In the genomic region with DNA sequence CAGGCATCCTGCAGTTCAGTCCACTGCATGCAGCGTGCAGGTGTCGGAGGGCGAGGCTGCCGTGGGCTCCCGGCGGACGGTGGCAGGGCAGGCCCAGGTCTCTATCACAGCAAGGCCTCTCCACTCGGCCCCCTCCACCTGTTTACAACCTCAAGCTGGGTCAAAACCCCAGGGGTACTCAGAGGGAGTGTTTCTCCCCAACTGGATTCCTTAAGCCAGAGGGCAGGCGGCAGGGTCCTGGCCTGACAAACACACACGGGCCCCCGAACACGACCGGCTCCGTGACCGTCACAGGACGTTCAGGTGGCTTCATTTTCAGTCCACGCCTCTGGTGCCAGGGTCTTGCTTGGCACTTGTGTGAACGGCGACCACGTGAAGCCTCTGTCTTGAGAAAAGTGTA, we compare ENCODE assay signal across 9 cellular contexts. TPM values are rescaled to one million over a fixed set of nuclear protein-coding genes. Genes with fewer than 3 reads are reported as not detected.
DNase-seq lines count a peak whose midpoint lies in the region; ATAC-seq and TF ChIP-seq lines count a peak whose summit lies in the region.
"Had no signal": no experiment of that assay in that cellular context is flagged by ENCODE, and none has a peak within 500 bp of the region (broad histone marks: within the 10 kb centered on the region; RNA-seq: fewer than 3 reads in every experiment).

No MANE protein-coding gene starts in this region.

- no peak for TF ChIP-seq CTCF in ovary (IDR thresholded peaks at IDR 0.05)

- in situ Hi-C loops in HAP-1 (cut with MboI; ENCODE audit: low sequenced_read_pairs), result no loop called here

- peak overlapping the region; percentile 75 for H3K27ac ChIP-seq in CD4-positive, CD25-positive, alpha-beta regulatory T cell (ENCODE audit: insufficient read depth, low read length, poor library complexity, severe bottlenecking)
- no peak overlapping the region for H3K27ac ChIP-seq in ovary

- H3K9me3 ChIP-seq in CD4-positive, CD25-positive, alpha-beta regulatory T cell (ENCODE audit: control insufficient read depth in 2 of 2, low read length in 2 of 2), result no peaks in the 10 kb centered on the region
- no peaks in the 10 kb centered on the region for H3K9me3 ChIP-seq in NT2/D1 (ENCODE audit: insufficient read depth, low read length)
- no peaks in the 10 kb centered on the region for H3K9me3 ChIP-seq in ovary
- 0 out of 2 replicates have a peak, but pooled peaks cover 3% of the 10 kb centered on the region for H3K9me3 ChIP-seq in HAP-1

- peaks cover 5 to 83% (median 40%) of the 10 kb centered on the region in 4 donors for H3K4me1 Mint-ChIP-seq in CD4-positive, CD25-positive, alpha-beta regulatory T cell
- peaks cover 70% of the 10 kb centered on the region for H3K4me1 Mint-ChIP-seq in dendritic cell treated with granulocyte-macrophage colony-stimulating factor and Interleukin-4, amounts not matched to agents 40 ng/mL and 50 ng/mL, for 4 days (ENCODE audit: low read depth)

- peak overlapping the region; percentile 89 to 93 (median 92) for H3K4me3 Mint-ChIP-seq in CD4-positive, CD25-positive, alpha-beta regulatory T cell
- no peak overlapping the region for H3K4me3 Mint-ChIP-seq in dendritic cell treated with granulocyte-macrophage colony-stimulating factor and Interleukin-4, amounts not matched to agents 40 ng/mL and 50 ng/mL, for 4 days

- no peak for DNase-seq in CD4-positive, CD25-positive, alpha-beta regulatory T cell
- DNase-seq in NT2/D1 (ENCODE audit: low read depth, low spot score) (no peak), ovary (peak in 4 of 5 donors; percentile 13 to 17 (median 14)), cerebellum (ENCODE audit: low spot score) (no peak), HAP-1 (ENCODE audit: low spot score in 2 of 2) (no peak)

- no peaks in the 10 kb centered on the region for H3K27me3 ChIP-seq in CD4-positive, CD25-positive, alpha-beta regulatory T cell (ENCODE audit: control insufficient read depth, insufficient read depth, low read length)
- H3K27me3 ChIP-seq in NT2/D1 (ENCODE audit: insufficient read depth, insufficient read length) (no peaks in the 10 kb centered on the region), ovary (no peaks in the 10 kb centered on the region), HAP-1 (ENCODE audit: low read depth) (no peaks in the 10 kb centered on the region)

- ATAC-seq in CD4-positive, CD25-positive, alpha-beta regulatory T cell (ENCODE audit: low read depth in 2 of 2), result no peak
- ATAC-seq in GM18861 (IDR thresholded peaks at IDR 0.05; ENCODE audit: unreplicated experiment), result no peak
- ATAC-seq in HG03565 (IDR thresholded peaks at IDR 0.05; ENCODE audit: unreplicated experiment), result no peak

- peak overlapping the region; percentile 63 for H3K9ac ChIP-seq in NT2/D1 (ENCODE audit: insufficient read length, low read depth)

- no peak for TF ChIP-seq EP300 in ovary (IDR thresholded peaks at IDR 0.05)

- intact Hi-C loops in dendritic cell treated with granulocyte-macrophage colony-stimulating factor and Interleukin-4, amounts not matched to agents 40 ng/mL and 50 ng/mL, for 4 days (cut with micrococcal nuclease), result no loop called here
- intact Hi-C loops in ovary (cut with DNase I), result no loop called here

- TF ChIP-seq POLR2A in ovary (IDR thresholded peaks at IDR 0.05), result no peak

- no peaks in the 10 kb centered on the region for H3K27me3 Mint-ChIP-seq in CD4-positive, CD25-positive, alpha-beta regulatory T cell
- H3K27me3 Mint-ChIP-seq in dendritic cell treated with granulocyte-macrophage colony-stimulating factor and Interleukin-4, amounts not matched to agents 40 ng/mL and 50 ng/mL, for 4 days, result no peaks in the 10 kb centered on the region

- peaks cover 12% of the 10 kb centered on the region for H3K36me3 Mint-ChIP-seq in CD4-positive, CD25-positive, alpha-beta regulatory T cell
- peaks cover 40% of the 10 kb centered on the region for H3K36me3 Mint-ChIP-seq in dendritic cell treated with granulocyte-macrophage colony-stimulating factor and Interleukin-4, amounts not matched to agents 40 ng/mL and 50 ng/mL, for 4 days (ENCODE audit: low read depth)

- H3K4me1 ChIP-seq in CD4-positive, CD25-positive, alpha-beta regulatory T cell (ENCODE audit: control insufficient read depth, insufficient read depth, low read length, poor library complexity, severe bottlenecking), result peaks cover 87% of the 10 kb centered on the region
- H3K4me1 ChIP-seq in NT2/D1 (ENCODE audit: insufficient read depth, insufficient read length) (peaks cover 32% of the 10 kb centered on the region), ovary (ENCODE audit: insufficient read depth) (peaks cover 6% of the 10 kb centered on the region), HAP-1 (peaks cover 2% of the 10 kb centered on the region; the same call in 1 of the 2 replicates)
- H3K4me1 ChIP-seq: Caco-2 had no signal

- peak overlapping the region; percentile 69 for H3K4me3 ChIP-seq in CD4-positive, CD25-positive, alpha-beta regulatory T cell (ENCODE audit: low read depth, low read length)
- H3K4me3 ChIP-seq in NT2/D1 (ENCODE audit: insufficient read length, low read depth), result no peak overlapping the region
- H3K4me3 ChIP-seq in ovary, result no peak overlapping the region
- H3K4me3 ChIP-seq in HAP-1, result no peak overlapping the region

- H3K36me3 ChIP-seq in CD4-positive, CD25-positive, alpha-beta regulatory T cell (ENCODE audit: control insufficient read depth, insufficient read depth, low read length), result peaks cover 57% of the 10 kb centered on the region
- H3K36me3 ChIP-seq in NT2/D1 (ENCODE audit: insufficient read depth, insufficient read length, low read length) (peaks cover 12% of the 10 kb centered on the region), ovary (no peaks in the 10 kb centered on the region), HAP-1 (replicated peaks) (no peaks in the 10 kb centered on the region)

- WGBS in ovary, 3 donors, result 85 to 90% (median 89%) methylated on average over 20 of the region's 20 CpGs

- H3K27ac Mint-ChIP-seq in CD4-positive, CD25-positive, alpha-beta regulatory T cell, result peak overlapping the region; percentile 89 to 98 (median 98)
- H3K27ac Mint-ChIP-seq in dendritic cell treated with granulocyte-macrophage colony-stimulating factor and Interleukin-4, amounts not matched to agents 40 ng/mL and 50 ng/mL, for 4 days, result peak overlapping the region; percentile 65

- H3K9me3 Mint-ChIP-seq in CD4-positive, CD25-positive, alpha-beta regulatory T cell, result peaks cover 0 to 9% (median 0%) of the 10 kb centered on the region in 7 donors
- H3K9me3 Mint-ChIP-seq in dendritic cell treated with granulocyte-macrophage colony-stimulating factor and Interleukin-4, amounts not matched to agents 40 ng/mL and 50 ng/mL, for 4 days, result no peaks in the 10 kb centered on the region

RNA-seq across cellular contexts. Expression of a gene that starts 23.5 kb away (rescaled TPM):
- 265 TPM for total RNA-seq in CD4-positive, CD25-positive, alpha-beta regulatory T cell
- polyA plus RNA-seq in CD4-positive, CD25-positive, alpha-beta regulatory T cell, result 100 to 1,000 TPM in 1 of 4 donors, 10 to 100 TPM in 3; 93.8 to 116 (median 99.6) TPM
- total RNA-seq in ovary (10 to 100 TPM in 3 of 7 donors, 1 to 10 TPM in 4; 5.4 to 16.9 (median 9.4) TPM), cerebellum (19.1 TPM)
- polyA plus RNA-seq in ovary, result 1 to 10 TPM; 6.8 to 9.8 TPM

Comparison
In these comparisons a context has a peak if more than half of its experiments do, and no peak if none do; other contexts are left out.
1. DNase-seq: peak in ovary (4 of 5); none in CD4-positive, CD25-positive, alpha-beta regulatory T cell (0 of 3), NT2/D1 (single experiment), cerebellum (single experiment) and HAP-1 (0 of 2).
2. RNA of a gene that starts 23.5 kb away (total RNA-seq): 265 TPM in CD4-positive, CD25-positive, alpha-beta regulatory T cell (single experiment); 19.1 TPM in cerebellum (single experiment) and 5.4 to 16.9 TPM in ovary; every median in the first group is over 10 times any median in the second.